12 cellular contexts compared by ENCODE assay signal in the genomic region with DNA sequence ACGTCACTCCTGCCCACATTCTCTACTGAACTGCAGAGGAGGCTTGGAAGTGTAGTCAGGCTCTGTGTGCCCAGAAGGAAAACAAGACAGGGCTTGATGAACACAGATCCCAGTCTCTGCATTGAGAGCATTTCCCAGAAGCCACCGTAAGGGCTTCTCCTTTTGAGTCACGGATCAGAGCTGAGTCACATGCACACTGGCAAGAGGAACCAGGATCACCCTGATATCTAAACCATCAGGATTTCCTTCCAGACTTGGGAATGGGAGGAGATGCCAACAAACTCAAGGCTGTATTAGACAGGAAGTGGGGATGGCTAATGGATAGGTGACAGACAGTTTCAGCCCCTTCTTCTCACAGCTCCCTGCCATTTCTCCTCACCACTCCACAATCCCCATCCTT. TPM values are rescaled to one million over a fixed set of nuclear protein-coding genes. Genes with fewer than 3 reads are reported as not detected.
A peak's percentile ranks its signal among the peaks of the same experiment; 100 is the strongest.
DNase-seq lines count a peak whose midpoint lies in the region; ATAC-seq and TF ChIP-seq lines count a peak whose summit lies in the region.
"Had no signal": no experiment of that assay in that cellular context is flagged by ENCODE, and none has a peak within 500 bp of the region (broad histone marks: within the 10 kb centered on the region; RNA-seq: fewer than 3 reads in every experiment).

No MANE protein-coding gene starts in this region.

- no peaks in the 10 kb centered on the region for H4K20me1 ChIP-seq in OCI-LY3 (ENCODE audit: insufficient read depth, low read length)

- H3K4me1 Mint-ChIP-seq in chondrocyte (ENCODE audit: low read depth) = peaks cover 31% of the 10 kb centered on the region

- peaks cover 12% of the 10 kb centered on the region for H3K4me1 ChIP-seq in OCI-LY3 (ENCODE audit: low read length)

- H3K79me2 ChIP-seq in OCI-LY3 (ENCODE audit: low read length) = no peaks in the 10 kb centered on the region

- peak overlapping the region; percentile 41 for H3K27ac Mint-ChIP-seq in chondrocyte (ENCODE audit: unreplicated experiment)

- H3K4me3 Mint-ChIP-seq in chondrocyte (ENCODE audit: unreplicated experiment) = no peak overlapping the region

- no peak overlapping the region for H3K27ac ChIP-seq in OCI-LY3 (ENCODE audit: low read length)
- H3K27ac ChIP-seq: VCaP had no signal

- no peaks in the 10 kb centered on the region for H3K27me3 ChIP-seq in OCI-LY3 (ENCODE audit: low read depth, low read length)

- DNase-seq in EL (peak; percentile 84), chondrocyte (ENCODE audit: low spot score) (no peak), kidney tubule cell (ENCODE audit: low spot score) (peak; percentile 91), NCI-H2227 (lab: John Stamatoyannopoulos, UW; ENCODE audit: unreplicated experiment) (no peak), NCI-H2196 treated with DMSO at 0.1 percent for 48 hours (lab: John Stamatoyannopoulos, UW; ENCODE audit: unreplicated experiment) (no peak), NCI-H345 (lab: John Stamatoyannopoulos, UW) (no peak)
- DNase-seq: H7, left colon, NCI-H446 had no signal

- no peak overlapping the region for H3K9ac ChIP-seq in OCI-LY3 (ENCODE audit: low read length)

- H3K4me3 ChIP-seq in OCI-LY3 (ENCODE audit: low read length) = no peak overlapping the region

- H3K9me3 Mint-ChIP-seq in chondrocyte (ENCODE audit: low read depth) = no peaks in the 10 kb centered on the region

- H3K27me3 Mint-ChIP-seq in chondrocyte (ENCODE audit: low read depth) = no peaks in the 10 kb centered on the region

- H3K36me3 Mint-ChIP-seq in chondrocyte (ENCODE audit: low read depth) = no peaks in the 10 kb centered on the region

- H3K36me3 ChIP-seq in OCI-LY3 (replicated peaks; ENCODE audit: low read depth, low read length) = no peaks in the 10 kb centered on the region

- no peak for ATAC-seq in GM21529 (IDR thresholded peaks at IDR 0.05; ENCODE audit: unreplicated experiment)
- ATAC-seq: left colon had no signal

- no peaks in the 10 kb centered on the region for H3K9me3 ChIP-seq in OCI-LY3 (ENCODE audit: insufficient read depth, low read length)

- H2AFZ ChIP-seq in OCI-LY3 (ENCODE audit: low read depth, low read length) = no peak overlapping the region

- no peak for TF ChIP-seq CTCF in OCI-LY3 (IDR thresholded peaks at IDR 0.05; ENCODE audit: low read depth, low read length)
- TF ChIP-seq CTCF in chondrocyte (IDR thresholded peaks at IDR 0.05) = no peak

- H3K4me2 ChIP-seq in OCI-LY3 (ENCODE audit: low read length) = peak overlapping the region; percentile 30

RNA-seq across cellular contexts. Expression of a gene that starts 17.7 kb away (rescaled TPM):
- 40.2 to 44.9 TPM (median 40.6 TPM) in 3 replicates for total RNA-seq in chondrocyte

RNA-seq across cellular contexts. Expression of a gene that starts 39.1 kb away (rescaled TPM):
- 4.6 to 7.4 TPM (median 6.7 TPM) in 3 replicates for total RNA-seq in chondrocyte

Comparison
In these comparisons a context has a peak if more than half of its experiments do, and no peak if none do; other contexts are left out.
1. DNase-seq: peak in EL (single experiment) and kidney tubule cell (single experiment); none in chondrocyte (single experiment), NCI-H2227 (single experiment), NCI-H2196 treated with DMSO at 0.1 percent for 48 hours (single experiment) and NCI-H345 (single experiment).